In the genomic region with DNA sequence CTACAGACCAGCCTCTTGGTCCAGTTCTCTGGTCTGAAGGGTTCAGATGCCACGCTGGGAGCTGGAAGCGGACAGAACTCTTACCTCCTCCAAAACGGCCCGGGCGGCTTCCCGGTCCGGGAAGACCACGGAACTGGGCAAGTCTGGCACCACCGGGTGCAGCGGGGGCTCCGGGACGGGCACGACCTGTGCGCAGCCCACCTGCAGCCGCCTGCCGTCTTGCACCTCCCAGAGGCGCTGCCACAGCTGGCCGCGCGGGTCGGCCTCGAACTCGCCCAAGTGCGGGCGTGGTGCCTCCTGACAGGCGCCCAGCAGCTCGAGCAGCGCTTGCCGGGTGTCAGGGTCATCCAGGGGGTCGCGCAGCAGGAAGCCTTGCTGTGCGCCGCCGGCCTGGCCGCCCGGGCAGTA, we compare ENCODE assay signal across 8 cellular contexts. TPM values are rescaled to one million over a fixed set of nuclear protein-coding genes. Genes with fewer than 3 reads are reported as not detected.
DNase-seq lines count a peak whose midpoint lies in the region; ATAC-seq and TF ChIP-seq lines count a peak whose summit lies in the region.

No MANE protein-coding gene starts in this region.

- H3K9me2 ChIP-seq in Loucy (replicated peaks; ENCODE audit: low read depth, low read length) = no peaks in the 10 kb centered on the region

- H3K27me3 Mint-ChIP-seq in Calu3 (ENCODE audit: unreplicated experiment) (no peaks in the 10 kb centered on the region), mesothelial cell of epicardium (ENCODE audit: low read depth) (peaks cover 6% of the 10 kb centered on the region)

- no peak overlapping the region for H3K27ac ChIP-seq in brain microvascular endothelial cell
- H3K27ac ChIP-seq in aorta (ENCODE audit: low read depth in 1 of 2, low read length in 2 of 2) = no peak overlapping the region

- peaks cover 46% of the 10 kb centered on the region for H3K79me2 ChIP-seq in Loucy (ENCODE audit: insufficient read depth, low read length)

- H3K9me3 Mint-ChIP-seq in Calu3 (ENCODE audit: low read depth, unreplicated experiment) = peaks cover 2% of the 10 kb centered on the region
- peaks cover 16% of the 10 kb centered on the region for H3K9me3 Mint-ChIP-seq in mesothelial cell of epicardium

- H3K4me3 Mint-ChIP-seq in Calu3 (ENCODE audit: low read depth, unreplicated experiment) = peak overlapping the region; percentile 78
- peak overlapping the region; percentile 62 for H3K4me3 Mint-ChIP-seq in mesothelial cell of epicardium

- intact Hi-C loops in Calu3 (cut with micrococcal nuclease; ENCODE audit: unreplicated experiment) = no loop called here
- intact Hi-C loops in aorta (cut with DNase I) = no loop called here

- H3K4me1 Mint-ChIP-seq in Calu3 (ENCODE audit: low read depth, unreplicated experiment) (peaks cover 14% of the 10 kb centered on the region), mesothelial cell of epicardium (peaks cover 6% of the 10 kb centered on the region)

- H3K27ac Mint-ChIP-seq in Calu3 (ENCODE audit: unreplicated experiment) = no peak overlapping the region
- no peak overlapping the region for H3K27ac Mint-ChIP-seq in mesothelial cell of epicardium

- H3K36me3 Mint-ChIP-seq in Calu3 (ENCODE audit: insufficient read depth, unreplicated experiment) = peaks cover 9% of the 10 kb centered on the region
- peaks cover 25% of the 10 kb centered on the region for H3K36me3 Mint-ChIP-seq in mesothelial cell of epicardium

- peak overlapping the region; percentile 93 for H3K4me2 ChIP-seq in Loucy (ENCODE audit: low read depth, low read length, poor library complexity, severe bottlenecking)

- H3K4me1 ChIP-seq in Loucy (ENCODE audit: insufficient read depth, low read length, poor library complexity, severe bottlenecking) = peaks cover 56% of the 10 kb centered on the region
- no peaks in the 10 kb centered on the region for H3K4me1 ChIP-seq in aorta (ENCODE audit: control insufficient read depth in 1 of 2, insufficient read depth in 2 of 2, low read length in 2 of 2)

- H3K27me3 ChIP-seq in Loucy (ENCODE audit: insufficient read depth, low read length, poor library complexity, severe bottlenecking) = no peaks in the 10 kb centered on the region
- H3K27me3 ChIP-seq in brain microvascular endothelial cell (replicated peaks) = no peaks in the 10 kb centered on the region
- no peaks in the 10 kb centered on the region for H3K27me3 ChIP-seq in aorta (ENCODE audit: control insufficient read depth in 1 of 2, insufficient read depth in 2 of 2, low read length in 1 of 2)

- peak overlapping the region; percentile 70 for H2AFZ ChIP-seq in Loucy (ENCODE audit: low read length)

- WGBS in aorta, 2 donors = 10% methylated on average over 35 to 36 of the region's 36 CpGs

- DNase-seq in Calu3 (no peak), brain microvascular endothelial cell (no peak), mesothelial cell of epicardium (ENCODE audit: low spot score in 2 of 2, unreplicated experiment in 2 of 2) (no peak), aorta (peak in 1 of 2 donors; percentile 80), HEK293T (ENCODE audit: extremely low spot score) (no peak)

- TF ChIP-seq CTCF in Calu3 (IDR thresholded peaks at IDR 0.05; ENCODE audit: unreplicated experiment) (no peak), Loucy (conservative IDR thresholded peaks at IDR 0.05; ENCODE audit: low read length) (no peak), brain microvascular endothelial cell (IDR thresholded peaks at IDR 0.05; ENCODE audit: low read depth, low read length, missing control alignments) (no peak), mesothelial cell of epicardium (IDR thresholded peaks at IDR 0.05; ENCODE audit: unreplicated experiment) (no peak)

- ATAC-seq in GM21576 (IDR thresholded peaks at IDR 0.05; ENCODE audit: unreplicated experiment) (peak; percentile 14), aorta (ENCODE audit: low FRiP score) (no peak), HG02981 (IDR thresholded peaks at IDR 0.05; ENCODE audit: unreplicated experiment) (no peak)

- BruUV-seq in Calu3 (replicated peaks; lab: Mats Ljungman, UMichigan) = no TSS peak

- CTCF ChIA-PET in Calu3 (lab: Charles Lee) = no interaction called here
- CTCF ChIA-PET in HEK293T (lab: Yijun Ruan, JAX) = interaction anchor here (1.0 to 1.1 kb wide), 2 partner anchors 17 to 50 kb away, joined by 3 read pairs; no protein-coding TSS in a partner anchor

- H3K36me3 ChIP-seq in Loucy (ENCODE audit: insufficient read depth, low read length) (peaks cover 13% of the 10 kb centered on the region; the same call in 1 of the 2 replicates), brain microvascular endothelial cell (replicated peaks) (no peaks in the 10 kb centered on the region), aorta (ENCODE audit: control insufficient read depth in 1 of 2, insufficient read depth in 2 of 2, low read length in 1 of 2) (no peaks in the 10 kb centered on the region)

- peaks cover 10% of the 10 kb centered on the region; the same call in 1 of the 2 replicates for H3K9me3 ChIP-seq in Loucy (ENCODE audit: insufficient read depth, low read depth, low read length)
- H3K9me3 ChIP-seq in aorta (ENCODE audit: control insufficient read depth, low read length) = no peaks in the 10 kb centered on the region

- in situ Hi-C loops in brain microvascular endothelial cell (cut with HindIII; ENCODE audit: low pct_ligation_motif_present, low sequenced_read_pairs) = no loop called here

- H4K20me1 ChIP-seq in Loucy (ENCODE audit: insufficient read depth, low read length, poor library complexity, severe bottlenecking) = no peaks in the 10 kb centered on the region

- H3K4me3 ChIP-seq in Loucy (ENCODE audit: low read length, poor library complexity, severe bottlenecking) (peak overlapping the region; percentile 86), brain microvascular endothelial cell (ENCODE audit: low read depth, low read length) (peak overlapping the region; percentile 64), aorta (ENCODE audit: low read length in 2 of 2) (peak overlapping the region; percentile 82 to 93)

- no peaks in the 10 kb centered on the region for H3F3A ChIP-seq in Loucy (ENCODE audit: low read depth)

- POLR2A ChIA-PET in HEK293T (lab: Yijun Ruan, JAX) = no interaction called here

- peak overlapping the region; percentile 89 for H3K9ac ChIP-seq in Loucy (ENCODE audit: low read depth, low read length, poor library complexity, severe bottlenecking)

TF ChIP-seq in HEK293T, 16 proteins besides CTCF, POLR2A, EP300 and RAD21:
- TF ChIP-seq LEF1 (IDR thresholded peaks at IDR 0.05; ENCODE audit: borderline replicate concordance) = no peak
- TF ChIP-seq HDGF (IDR thresholded peaks at IDR 0.05; ENCODE audit: borderline replicate concordance) = no peak
- no peak for TF ChIP-seq PKNOX1 (IDR thresholded peaks at IDR 0.05)
- no peak for TF ChIP-seq NFRKB (IDR thresholded peaks at IDR 0.05)
- no peak for TF ChIP-seq FOXM1 (IDR thresholded peaks at IDR 0.05; ENCODE audit: borderline replicate concordance)
- TF ChIP-seq ARNT (IDR thresholded peaks at IDR 0.05) = no peak
- no peak for TF ChIP-seq SP1 (IDR thresholded peaks at IDR 0.05)
- no peak for TF ChIP-seq TARDBP (IDR thresholded peaks at IDR 0.05)
- TF ChIP-seq L3MBTL2 (conservative IDR thresholded peaks at IDR 0.05) = no peak
- no peak for TF ChIP-seq CTBP1 (IDR thresholded peaks at IDR 0.05; ENCODE audit: borderline replicate concordance)
- no peak for TF ChIP-seq ZNF384 (IDR thresholded peaks at IDR 0.05)
- no peak for TF ChIP-seq ELF4 (IDR thresholded peaks at IDR 0.05)
- TF ChIP-seq SUZ12 (IDR thresholded peaks at IDR 0.05) = no peak
TF ChIP-seq in HEK293T: peak in this region for 0.

RNA-seq across cellular contexts. Expression of gene CMPK2, which starts 0.8 kb away (rescaled TPM):
- total RNA-seq in Calu3 (2022) (26.6 and 76.6 TPM in 2 replicates), mesothelial cell of epicardium (4.0 to 4.5 TPM (median 4.0 TPM) in 3 replicates), aorta (1 to 10 TPM; 3.7 to 5.3 TPM)
- 1 to 10 TPM; 2.4 to 7.4 TPM for polyA plus RNA-seq in aorta

RNA-seq across cellular contexts. Expression of gene RSAD2, which starts 12.6 kb away (rescaled TPM):
- total RNA-seq in Calu3 (2022) (37.2 and 137 TPM in 2 replicates), mesothelial cell of epicardium (3.7 to 4.4 TPM (median 4.3 TPM) in 3 replicates), aorta (1 to 10 TPM; 4.9 to 8.9 TPM)
- 1 to 10 TPM; 1.7 to 8.3 TPM for polyA plus RNA-seq in aorta

RNA-seq across cellular contexts. Expression of gene RNF144A, which starts 52.3 kb away (rescaled TPM):
- total RNA-seq in Calu3 (2022) (13.7 and 15.4 TPM in 2 replicates), mesothelial cell of epicardium (52.3 to 54.4 TPM (median 52.8 TPM) in 3 replicates), aorta (10 to 100 TPM in 1 of 2 donors, 1 to 10 TPM in 1; 6.7 to 27.6 TPM)
- 1 to 10 TPM in 1 of 2 donors, under 1 TPM in 1; 0.63 to 1.6 TPM for polyA plus RNA-seq in aorta
